Comparison of ENCODE assay signal across 1 cellular context in the genomic region with DNA sequence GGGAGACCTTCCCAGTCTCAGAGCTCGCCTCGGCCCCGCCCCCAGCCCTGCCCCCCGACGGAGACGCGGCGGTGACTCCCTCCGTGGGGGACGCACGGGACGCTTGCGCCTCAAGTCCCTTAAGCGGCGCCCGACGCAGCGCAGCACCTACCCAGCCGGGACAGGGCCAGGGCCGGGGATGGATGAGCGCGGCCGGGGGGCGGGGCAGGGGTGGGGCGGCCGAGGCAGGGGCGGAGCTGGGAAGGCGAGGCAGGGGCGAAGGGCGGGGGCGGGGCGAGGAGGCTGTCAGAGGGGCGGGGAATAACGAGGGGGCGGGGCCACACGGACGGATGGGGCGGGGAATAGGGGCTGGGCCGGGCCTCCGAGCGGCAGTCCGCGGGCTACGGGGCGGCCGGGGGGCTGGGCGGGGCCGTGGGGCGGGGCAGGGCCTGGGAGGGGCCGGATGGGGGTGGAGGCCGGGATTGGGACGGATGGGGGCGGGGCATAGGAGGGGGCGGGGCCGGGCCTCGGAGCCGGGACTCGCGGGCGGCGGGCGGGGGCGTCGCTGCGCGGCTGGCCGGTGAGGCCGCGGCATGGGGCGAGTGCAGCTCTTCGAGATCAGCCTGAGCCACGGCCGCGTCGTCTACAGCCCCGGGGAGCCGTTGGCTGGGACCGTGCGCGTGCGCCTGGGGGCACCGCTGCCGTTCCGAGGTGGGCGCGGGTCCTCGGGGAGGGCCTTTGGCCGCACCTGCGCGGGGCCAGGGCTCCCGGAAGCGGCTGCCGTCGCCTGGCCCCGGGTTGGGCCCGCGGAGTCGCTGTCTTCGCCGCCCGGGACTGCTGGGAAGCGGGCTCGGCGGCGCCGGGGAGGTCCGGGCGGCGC.
TF ChIP-seq lines count a peak whose summit lies in the region.

A gene with protein sequence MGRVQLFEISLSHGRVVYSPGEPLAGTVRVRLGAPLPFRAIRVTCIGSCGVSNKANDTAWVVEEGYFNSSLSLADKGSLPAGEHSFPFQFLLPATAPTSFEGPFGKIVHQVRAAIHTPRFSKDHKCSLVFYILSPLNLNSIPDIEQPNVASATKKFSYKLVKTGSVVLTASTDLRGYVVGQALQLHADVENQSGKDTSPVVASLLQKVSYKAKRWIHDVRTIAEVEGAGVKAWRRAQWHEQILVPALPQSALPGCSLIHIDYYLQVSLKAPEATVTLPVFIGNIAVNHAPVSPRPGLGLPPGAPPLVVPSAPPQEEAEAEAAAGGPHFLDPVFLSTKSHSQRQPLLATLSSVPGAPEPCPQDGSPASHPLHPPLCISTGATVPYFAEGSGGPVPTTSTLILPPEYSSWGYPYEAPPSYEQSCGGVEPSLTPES (plus strand): TSS at position 541 of the 859 bp plus-strand sequence. CDS start 32 bp downstream, at position 573.

TF ChIP-seq in A549, 52 proteins besides CTCF, POLR2A, EP300 and RAD21 (continued from another document):
- TF ChIP-seq HOXA7 (CRISPR knock-in tag; IDR thresholded peaks at IDR 0.05) = no peak
- TF ChIP-seq E2F6 (IDR thresholded peaks at IDR 0.05; ENCODE audit: borderline replicate concordance, low read depth) = 0 out of 2 replicates have a peak, but pooled peaks have one; percentile 34
- no peak for TF ChIP-seq CBX2 (IDR thresholded peaks at IDR 0.05; ENCODE audit: borderline replicate concordance, low read depth)
- TF ChIP-seq BHLHE40 (IDR thresholded peaks at IDR 0.05; ENCODE audit: low read depth, low read length) = no peak
- peak in 1 of 2 experiments; percentile 67; a peak in 2 of 5 replicates for TF ChIP-seq JUN (IDR thresholded peaks at IDR 0.05)
- TF ChIP-seq, protein P1, sequence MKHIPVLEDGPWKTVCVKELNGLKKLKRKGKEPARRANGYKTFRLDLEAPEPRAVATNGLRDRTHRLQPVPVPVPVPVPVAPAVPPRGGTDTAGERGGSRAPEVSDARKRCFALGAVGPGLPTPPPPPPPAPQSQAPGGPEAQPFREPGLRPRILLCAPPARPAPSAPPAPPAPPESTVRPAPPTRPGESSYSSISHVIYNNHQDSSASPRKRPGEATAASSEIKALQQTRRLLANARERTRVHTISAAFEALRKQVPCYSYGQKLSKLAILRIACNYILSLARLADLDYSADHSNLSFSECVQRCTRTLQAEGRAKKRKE (CRISPR knock-in tag; IDR thresholded peaks at IDR 0.05; ENCODE audit: low read depth) = no peak
- TF ChIP-seq SMC3 (IDR thresholded peaks at IDR 0.05) = no peak
